1 cellular context compared by ENCODE assay signal in genomic region chr9:130693426-130694191, GRCh38.
A peak's percentile ranks its signal among the peaks of the same experiment; 100 is the strongest.
TF ChIP-seq lines count a peak whose summit lies in the region.

A gene with protein sequence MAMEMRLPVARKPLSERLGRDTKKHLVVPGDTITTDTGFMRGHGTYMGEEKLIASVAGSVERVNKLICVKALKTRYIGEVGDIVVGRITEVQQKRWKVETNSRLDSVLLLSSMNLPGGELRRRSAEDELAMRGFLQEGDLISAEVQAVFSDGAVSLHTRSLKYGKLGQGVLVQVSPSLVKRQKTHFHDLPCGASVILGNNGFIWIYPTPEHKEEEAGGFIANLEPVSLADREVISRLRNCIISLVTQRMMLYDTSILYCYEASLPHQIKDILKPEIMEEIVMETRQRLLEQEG (plus strand): TSS chr9:130693780. CDS start chr9:130693792, 12 bp downstream.

TF ChIP-seq in HepG2, 621 proteins besides CTCF, POLR2A, EP300 and RAD21 (continued from another document and continues in another):
- TF ChIP-seq, protein P1, sequence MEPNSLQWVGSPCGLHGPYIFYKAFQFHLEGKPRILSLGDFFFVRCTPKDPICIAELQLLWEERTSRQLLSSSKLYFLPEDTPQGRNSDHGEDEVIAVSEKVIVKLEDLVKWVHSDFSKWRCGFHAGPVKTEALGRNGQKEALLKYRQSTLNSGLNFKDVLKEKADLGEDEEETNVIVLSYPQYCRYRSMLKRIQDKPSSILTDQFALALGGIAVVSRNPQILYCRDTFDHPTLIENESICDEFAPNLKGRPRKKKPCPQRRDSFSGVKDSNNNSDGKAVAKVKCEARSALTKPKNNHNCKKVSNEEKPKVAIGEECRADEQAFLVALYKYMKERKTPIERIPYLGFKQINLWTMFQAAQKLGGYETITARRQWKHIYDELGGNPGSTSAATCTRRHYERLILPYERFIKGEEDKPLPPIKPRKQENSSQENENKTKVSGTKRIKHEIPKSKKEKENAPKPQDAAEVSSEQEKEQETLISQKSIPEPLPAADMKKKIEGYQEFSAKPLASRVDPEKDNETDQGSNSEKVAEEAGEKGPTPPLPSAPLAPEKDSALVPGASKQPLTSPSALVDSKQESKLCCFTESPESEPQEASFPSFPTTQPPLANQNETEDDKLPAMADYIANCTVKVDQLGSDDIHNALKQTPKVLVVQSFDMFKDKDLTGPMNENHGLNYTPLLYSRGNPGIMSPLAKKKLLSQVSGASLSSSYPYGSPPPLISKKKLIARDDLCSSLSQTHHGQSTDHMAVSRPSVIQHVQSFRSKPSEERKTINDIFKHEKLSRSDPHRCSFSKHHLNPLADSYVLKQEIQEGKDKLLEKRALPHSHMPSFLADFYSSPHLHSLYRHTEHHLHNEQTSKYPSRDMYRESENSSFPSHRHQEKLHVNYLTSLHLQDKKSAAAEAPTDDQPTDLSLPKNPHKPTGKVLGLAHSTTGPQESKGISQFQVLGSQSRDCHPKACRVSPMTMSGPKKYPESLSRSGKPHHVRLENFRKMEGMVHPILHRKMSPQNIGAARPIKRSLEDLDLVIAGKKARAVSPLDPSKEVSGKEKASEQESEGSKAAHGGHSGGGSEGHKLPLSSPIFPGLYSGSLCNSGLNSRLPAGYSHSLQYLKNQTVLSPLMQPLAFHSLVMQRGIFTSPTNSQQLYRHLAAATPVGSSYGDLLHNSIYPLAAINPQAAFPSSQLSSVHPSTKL (CRISPR knock-in tag; IDR thresholded peaks at IDR 0.05) = peak; percentile 36; the same call in 1 of the 2 replicates
- TF ChIP-seq, protein P2, sequence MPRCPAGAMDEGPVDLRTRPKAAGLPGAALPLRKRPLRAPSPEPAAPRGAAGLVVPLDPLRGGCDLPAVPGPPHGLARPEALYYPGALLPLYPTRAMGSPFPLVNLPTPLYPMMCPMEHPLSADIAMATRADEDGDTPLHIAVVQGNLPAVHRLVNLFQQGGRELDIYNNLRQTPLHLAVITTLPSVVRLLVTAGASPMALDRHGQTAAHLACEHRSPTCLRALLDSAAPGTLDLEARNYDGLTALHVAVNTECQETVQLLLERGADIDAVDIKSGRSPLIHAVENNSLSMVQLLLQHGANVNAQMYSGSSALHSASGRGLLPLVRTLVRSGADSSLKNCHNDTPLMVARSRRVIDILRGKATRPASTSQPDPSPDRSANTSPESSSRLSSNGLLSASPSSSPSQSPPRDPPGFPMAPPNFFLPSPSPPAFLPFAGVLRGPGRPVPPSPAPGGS (CRISPR knock-in tag; IDR thresholded peaks at IDR 0.05) = peak; percentile 91
- TF ChIP-seq ZNF724P (CRISPR knock-in tag; IDR thresholded peaks at IDR 0.05; ENCODE audit: borderline replicate concordance) = no peak
- 0 out of 2 replicates have a peak, but pooled peaks have one; percentile 40 for TF ChIP-seq SP2 (CRISPR knock-in tag; IDR thresholded peaks at IDR 0.05)
- TF ChIP-seq TBX3 (IDR thresholded peaks at IDR 0.05; ENCODE audit: borderline replicate concordance) = no peak
- no peak for TF ChIP-seq MAFG (CRISPR knock-in tag; IDR thresholded peaks at IDR 0.05)
- 0 out of 2 replicates have a peak, but pooled peaks have one; percentile 6 for TF ChIP-seq NCOA1 (CRISPR knock-in tag; IDR thresholded peaks at IDR 0.05)
- peak; percentile 47 for TF ChIP-seq IRF2 (CRISPR knock-in tag; IDR thresholded peaks at IDR 0.05)
- TF ChIP-seq DMAP1 (CRISPR knock-in tag; IDR thresholded peaks at IDR 0.05) = peak; percentile 96
- no peak for TF ChIP-seq ZBTB38 (CRISPR knock-in tag; IDR thresholded peaks at IDR 0.05)
- TF ChIP-seq ZNF33A (CRISPR knock-in tag; IDR thresholded peaks at IDR 0.05; ENCODE audit: borderline replicate concordance) = peak; percentile 50; the same call in 1 of the 2 replicates
- no peak for TF ChIP-seq ZNF296 (CRISPR knock-in tag; conservative IDR thresholded peaks at IDR 0.05)
- no peak for TF ChIP-seq CC2D1A (CRISPR knock-in tag; IDR thresholded peaks at IDR 0.05)
- TF ChIP-seq ZNF24 (IDR thresholded peaks at IDR 0.05) = peak; percentile 16; the same call in 1 of the 2 replicates
- no peak for TF ChIP-seq SAFB2 (CRISPR knock-in tag; IDR thresholded peaks at IDR 0.05; ENCODE audit: borderline replicate concordance, low read depth)
- no peak for TF ChIP-seq RNF219 (CRISPR knock-in tag; IDR thresholded peaks at IDR 0.05)
- peak; percentile 96 for TF ChIP-seq MYC (CRISPR knock-in tag; IDR thresholded peaks at IDR 0.05; ENCODE audit: borderline replicate concordance)
- no peak for TF ChIP-seq ZNF792 (CRISPR knock-in tag; IDR thresholded peaks at IDR 0.05)
- TF ChIP-seq, protein P3, sequence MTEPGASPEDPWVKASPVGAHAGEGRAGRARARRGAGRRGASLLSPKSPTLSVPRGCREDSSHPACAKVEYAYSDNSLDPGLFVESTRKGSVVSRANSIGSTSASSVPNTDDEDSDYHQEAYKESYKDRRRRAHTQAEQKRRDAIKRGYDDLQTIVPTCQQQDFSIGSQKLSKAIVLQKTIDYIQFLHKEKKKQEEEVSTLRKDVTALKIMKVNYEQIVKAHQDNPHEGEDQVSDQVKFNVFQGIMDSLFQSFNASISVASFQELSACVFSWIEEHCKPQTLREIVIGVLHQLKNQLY (CRISPR knock-in tag; IDR thresholded peaks at IDR 0.05) = no peak
- peak; percentile 98 for TF ChIP-seq HOXA3 (CRISPR knock-in tag; IDR thresholded peaks at IDR 0.05)
- TF ChIP-seq ARHGAP35 (CRISPR knock-in tag; IDR thresholded peaks at IDR 0.05; ENCODE audit: borderline replicate concordance) = peak; percentile 58; the same call in 1 of the 2 replicates
- no peak for TF ChIP-seq ZNF207 (IDR thresholded peaks at IDR 0.05; ENCODE audit: borderline replicate concordance)
- no peak for TF ChIP-seq ZNF281 (CRISPR knock-in tag; IDR thresholded peaks at IDR 0.05; ENCODE audit: borderline replicate concordance)
- TF ChIP-seq, protein P4, sequence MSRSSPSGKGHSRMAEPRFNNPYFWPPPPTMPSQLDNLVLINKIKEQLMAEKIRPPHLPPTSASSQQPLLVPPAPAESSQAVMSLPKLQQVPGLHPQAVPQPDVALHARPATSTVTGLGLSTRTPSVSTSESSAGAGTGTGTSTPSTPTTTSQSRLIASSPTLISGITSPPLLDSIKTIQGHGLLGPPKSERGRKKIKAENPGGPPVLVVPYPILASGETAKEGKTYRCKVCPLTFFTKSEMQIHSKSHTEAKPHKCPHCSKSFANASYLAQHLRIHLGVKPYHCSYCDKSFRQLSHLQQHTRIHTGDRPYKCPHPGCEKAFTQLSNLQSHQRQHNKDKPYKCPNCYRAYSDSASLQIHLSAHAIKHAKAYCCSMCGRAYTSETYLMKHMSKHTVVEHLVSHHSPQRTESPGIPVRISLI (CRISPR knock-in tag; IDR thresholded peaks at IDR 0.05; ENCODE audit: borderline replicate concordance) = no peak
- TF ChIP-seq, protein P5, sequence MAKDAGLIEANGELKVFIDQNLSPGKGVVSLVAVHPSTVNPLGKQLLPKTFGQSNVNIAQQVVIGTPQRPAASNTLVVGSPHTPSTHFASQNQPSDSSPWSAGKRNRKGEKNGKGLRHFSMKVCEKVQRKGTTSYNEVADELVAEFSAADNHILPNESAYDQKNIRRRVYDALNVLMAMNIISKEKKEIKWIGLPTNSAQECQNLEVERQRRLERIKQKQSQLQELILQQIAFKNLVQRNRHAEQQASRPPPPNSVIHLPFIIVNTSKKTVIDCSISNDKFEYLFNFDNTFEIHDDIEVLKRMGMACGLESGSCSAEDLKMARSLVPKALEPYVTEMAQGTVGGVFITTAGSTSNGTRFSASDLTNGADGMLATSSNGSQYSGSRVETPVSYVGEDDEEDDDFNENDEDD (CRISPR knock-in tag; IDR thresholded peaks at IDR 0.05; ENCODE audit: borderline replicate concordance) = peak; percentile 82; the same call in 1 of the 2 replicates
- TF ChIP-seq JARID2 (CRISPR knock-in tag; IDR thresholded peaks at IDR 0.05; ENCODE audit: insufficient replicate concordance) = no peak
- TF ChIP-seq ZSCAN30 (CRISPR knock-in tag; IDR thresholded peaks at IDR 0.05) = no peak
- no peak for TF ChIP-seq SATB2 (CRISPR knock-in tag; IDR thresholded peaks at IDR 0.05)
- TF ChIP-seq FOXK2 (IDR thresholded peaks at IDR 0.05) = peak; percentile 97
- TF ChIP-seq ZNF10 (CRISPR knock-in tag; IDR thresholded peaks at IDR 0.05; ENCODE audit: borderline replicate concordance, low read depth) = no peak
- TF ChIP-seq SRSF1 (optimal IDR thresholded peaks at IDR 0.05; ENCODE audit: low read depth, low read length) = no peak
- no peak for TF ChIP-seq ZC3H4 (CRISPR knock-in tag; IDR thresholded peaks at IDR 0.05; ENCODE audit: borderline replicate concordance)
- TF ChIP-seq, protein P6, sequence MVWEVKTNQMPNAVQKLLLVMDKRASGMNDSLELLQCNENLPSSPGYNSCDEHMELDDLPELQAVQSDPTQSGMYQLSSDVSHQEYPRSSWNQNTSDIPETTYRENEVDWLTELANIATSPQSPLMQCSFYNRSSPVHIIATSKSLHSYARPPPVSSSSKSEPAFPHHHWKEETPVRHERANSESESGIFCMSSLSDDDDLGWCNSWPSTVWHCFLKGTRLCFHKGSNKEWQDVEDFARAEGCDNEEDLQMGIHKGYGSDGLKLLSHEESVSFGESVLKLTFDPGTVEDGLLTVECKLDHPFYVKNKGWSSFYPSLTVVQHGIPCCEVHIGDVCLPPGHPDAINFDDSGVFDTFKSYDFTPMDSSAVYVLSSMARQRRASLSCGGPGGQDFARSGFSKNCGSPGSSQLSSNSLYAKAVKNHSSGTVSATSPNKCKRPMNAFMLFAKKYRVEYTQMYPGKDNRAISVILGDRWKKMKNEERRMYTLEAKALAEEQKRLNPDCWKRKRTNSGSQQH (CRISPR knock-in tag; IDR thresholded peaks at IDR 0.05; ENCODE audit: low read depth) = peak; percentile 90
- TF ChIP-seq, protein P7, sequence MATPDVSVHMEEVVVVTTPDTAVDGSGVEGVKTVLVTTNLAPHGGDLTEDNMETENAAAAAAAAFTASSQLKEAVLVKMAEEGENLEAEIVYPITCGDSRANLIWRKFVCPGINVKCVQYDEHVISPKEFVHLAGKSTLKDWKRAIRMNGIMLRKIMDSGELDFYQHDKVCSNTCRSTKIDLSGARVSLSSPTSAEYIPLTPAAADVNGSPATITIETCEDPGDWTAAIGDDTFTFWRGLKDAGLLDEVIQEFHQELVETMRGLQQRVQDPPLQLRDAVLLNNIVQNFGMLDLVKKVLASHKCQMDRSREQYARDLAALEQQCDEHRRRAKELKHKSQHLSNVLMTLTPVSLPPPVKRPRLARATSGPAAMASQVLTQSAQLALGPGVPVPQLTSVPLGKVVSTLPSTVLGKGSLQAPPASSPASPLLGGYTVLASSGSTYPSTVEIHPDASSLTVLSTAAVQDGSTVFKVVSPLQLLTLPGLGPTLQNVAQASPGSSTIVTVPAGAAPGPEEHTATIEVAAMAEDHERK (CRISPR knock-in tag; IDR thresholded peaks at IDR 0.05; ENCODE audit: low read depth) = no peak
- no peak for TF ChIP-seq FOXM1 (CRISPR knock-in tag; IDR thresholded peaks at IDR 0.05)
- TF ChIP-seq, protein P8, sequence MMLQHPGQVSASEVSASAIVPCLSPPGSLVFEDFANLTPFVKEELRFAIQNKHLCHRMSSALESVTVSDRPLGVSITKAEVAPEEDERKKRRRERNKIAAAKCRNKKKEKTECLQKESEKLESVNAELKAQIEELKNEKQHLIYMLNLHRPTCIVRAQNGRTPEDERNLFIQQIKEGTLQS (CRISPR knock-in tag; IDR thresholded peaks at IDR 0.05) = no peak
- no peak for TF ChIP-seq FIP1L1 (IDR thresholded peaks at IDR 0.05; ENCODE audit: borderline replicate concordance, insufficient read depth, low read depth, low read length)
- TF ChIP-seq MXD4 (CRISPR knock-in tag; IDR thresholded peaks at IDR 0.05) = peak; percentile 72; the same call in 1 of the 2 replicates
- no peak for TF ChIP-seq ZNF468 (CRISPR knock-in tag; IDR thresholded peaks at IDR 0.05)
- no peak for TF ChIP-seq RBM22 (optimal IDR thresholded peaks at IDR 0.05; ENCODE audit: low read length)
- no peak; the same call in 1 of the 2 replicates for TF ChIP-seq POGK (CRISPR knock-in tag; conservative IDR thresholded peaks at IDR 0.05)
- TF ChIP-seq KLF12 (CRISPR knock-in tag; IDR thresholded peaks at IDR 0.05; ENCODE audit: borderline replicate concordance) = no peak
